Comparison of ENCODE assay signal across 9 cellular contexts in genomic region chr1:160951443-160952128, GRCh38. TPM values are rescaled to one million over a fixed set of nuclear protein-coding genes. Genes with fewer than 3 reads are reported as not detected.
DNase-seq lines count a peak whose midpoint lies in the region; ATAC-seq and TF ChIP-seq lines count a peak whose summit lies in the region.
"Had no signal": no experiment of that assay in that cellular context is flagged by ENCODE, and none has a peak within 500 bp of the region (broad histone marks: within the 10 kb centered on the region; RNA-seq: fewer than 3 reads in every experiment).

No MANE protein-coding gene starts in this region.

- no peaks in the 10 kb centered on the region for H3K27me3 ChIP-seq in endodermal cell (ENCODE audit: control insufficient read depth, insufficient read depth, low read length, poor library complexity, severe bottlenecking)

- H3K9me3 Mint-ChIP-seq in activated CD8-positive, alpha-beta T cell treated with anti-CD3 and anti-CD28 coated beads, Interleukin-2, amount 10 ng/mL, durations not matched to agents 7 days and 5 days (ENCODE audit: insufficient read depth) = no peaks in the 10 kb centered on the region
- no peaks in the 10 kb centered on the region for H3K9me3 Mint-ChIP-seq in endodermal cell
- H3K9me3 Mint-ChIP-seq: IgD-negative memory B cell had no signal

- no peaks in the 10 kb centered on the region for H3K27me3 Mint-ChIP-seq in activated CD8-positive, alpha-beta T cell treated with anti-CD3 and anti-CD28 coated beads, Interleukin-2, amount 10 ng/mL, durations not matched to agents 7 days and 5 days (ENCODE audit: low read depth)
- no peaks in the 10 kb centered on the region for H3K27me3 Mint-ChIP-seq in endodermal cell (ENCODE audit: insufficient read depth)

- no peaks in the 10 kb centered on the region for H3K9me3 ChIP-seq in endodermal cell (ENCODE audit: control insufficient read depth, low read length)

- no peaks in the 10 kb centered on the region for H3K36me3 Mint-ChIP-seq in activated CD8-positive, alpha-beta T cell treated with anti-CD3 and anti-CD28 coated beads, Interleukin-2, amount 10 ng/mL, durations not matched to agents 7 days and 5 days (ENCODE audit: low read depth)
- H3K36me3 Mint-ChIP-seq in endodermal cell (ENCODE audit: low read depth) = peaks cover 18% of the 10 kb centered on the region
- H3K36me3 Mint-ChIP-seq: IgD-negative memory B cell had no signal

- H3K27ac ChIP-seq in C4-2B (no peak overlapping the region), endodermal cell (ENCODE audit: low read depth, low read length) (no peak overlapping the region)

- no peaks in the 10 kb centered on the region for H3K36me3 ChIP-seq in endodermal cell (ENCODE audit: control insufficient read depth, insufficient read depth, low read length)

- peak overlapping the region; percentile 75 for H3K4me3 ChIP-seq in endodermal cell (ENCODE audit: low read length)

- no peak overlapping the region for H3K4me3 Mint-ChIP-seq in activated CD8-positive, alpha-beta T cell treated with anti-CD3 and anti-CD28 coated beads, Interleukin-2, amount 10 ng/mL, durations not matched to agents 7 days and 5 days
- peak overlapping the region; percentile 62 for H3K4me3 Mint-ChIP-seq in endodermal cell
- H3K4me3 Mint-ChIP-seq: IgD-negative memory B cell had no signal

- peak; percentile 88 for ATAC-seq in activated CD8-positive, alpha-beta T cell treated with anti-CD3 and anti-CD28 coated beads, Interleukin-2, amount 10 ng/mL, durations not matched to agents 7 days and 5 days
- ATAC-seq in GM21381 (IDR thresholded peaks at IDR 0.05; ENCODE audit: unreplicated experiment) = no peak

- peaks cover 22% of the 10 kb centered on the region for H3K4me1 Mint-ChIP-seq in activated CD8-positive, alpha-beta T cell treated with anti-CD3 and anti-CD28 coated beads, Interleukin-2, amount 10 ng/mL, durations not matched to agents 7 days and 5 days (ENCODE audit: low read depth)
- peaks cover 52% of the 10 kb centered on the region for H3K4me1 Mint-ChIP-seq in endodermal cell

- DNase-seq in GM20000 (ENCODE audit: low spot score) (peak; percentile 81), NCI-H526 treated with DMSO at 0.1 percent for 48 hours (lab: John Stamatoyannopoulos, UW) (peak; percentile 63), endodermal cell (peak; percentile 91), mucosa of gallbladder (ENCODE audit: low spot score) (peak; percentile 78)
- DNase-seq in activated CD8-positive, alpha-beta T cell treated with anti-CD3 and anti-CD28 coated beads, Interleukin-2, amount 10 ng/mL, durations not matched to agents 7 days and 5 days = peak; percentile 87
- peak; percentile 42 for DNase-seq in stimulated activated CD8-positive, alpha-beta memory T cell treated with anti-CD3 and anti-CD28 coated beads, Interleukin-7, amount 100 ng/mL, for 24 hours (ENCODE audit: low read depth)

- TF ChIP-seq CTCF in C4-2B (conservative IDR thresholded peaks at IDR 0.05) (peak; percentile 87), GM20000 (IDR thresholded peaks at IDR 0.05; ENCODE audit: extremely low read depth, missing control alignments) (peak; percentile 80), endodermal cell (conservative IDR thresholded peaks at IDR 0.05) (peak; percentile 93)

- CTCF ChIA-PET in activated CD8-positive, alpha-beta T cell treated with anti-CD3 and anti-CD28 coated beads, Interleukin-2, amount 10 ng/mL, durations not matched to agents 7 days and 5 days (lab: Charles Lee) = interaction anchor here (0.7 to 6.5 kb wide), 71 partner anchors 8 to 334 kb away, joined by 3 to 323 read pairs (median 5); partner anchors contain the start of genes CD244, ITLN1, KLHDC9 and LY9

- H3K27ac Mint-ChIP-seq in activated CD8-positive, alpha-beta T cell treated with anti-CD3 and anti-CD28 coated beads, Interleukin-2, amount 10 ng/mL, durations not matched to agents 7 days and 5 days = no peak overlapping the region
- H3K27ac Mint-ChIP-seq in endodermal cell = peak overlapping the region; percentile 86

- WGBS in endodermal cell (ENCODE audit: insufficient coverage in 1 of 2, insufficient read length in 1 of 2), 2 experiments = 58 to 63% methylated on average over 5 to 8 of the region's 8 CpGs

- H3K9ac ChIP-seq in endodermal cell (ENCODE audit: extremely low read depth, low read length, poor library complexity, severe bottlenecking) = no peak overlapping the region

- peaks cover 5% of the 10 kb centered on the region for H3K4me1 ChIP-seq in endodermal cell (ENCODE audit: control insufficient read depth, insufficient read depth, low read length)

- POLR2A ChIA-PET in activated CD8-positive, alpha-beta T cell treated with anti-CD3 and anti-CD28 coated beads, Interleukin-2, amount 10 ng/mL, durations not matched to agents 7 days and 5 days (lab: Charles Lee) = interaction anchor here (0.6 to 2.3 kb wide), 5 partner anchors 21 to 226 kb away, joined by 3 to 8 read pairs (median 3); partner anchors contain the start of gene UFC1

RNA-seq across cellular contexts. Expression of gene ITLN2, which starts 3.0 kb away (rescaled TPM):
- total RNA-seq in activated CD8-positive, alpha-beta T cell treated with anti-CD3 and anti-CD28 coated beads, Interleukin-2, amount 10 ng/mL, durations not matched to agents 7 days and 5 days = not detected
- 10 to 100 TPM; 20.3 to 29.7 TPM for total RNA-seq in endodermal cell
- 10.5 TPM for polyA plus RNA-seq in endodermal cell (2013, experiment 1 of 2)
- 7.9 TPM for polyA plus RNA-seq in endodermal cell (2013, experiment 2 of 2)
- not detected for total RNA-seq in mucosa of gallbladder
- polyA plus RNA-seq: IgD-negative memory B cell had no signal

Comparison
In these comparisons a context has a peak if more than half of its experiments do, and no peak if none do; other contexts are left out.
1. RNA of gene ITLN2, which starts 3.0 kb away (total RNA-seq): 20.3 to 29.7 TPM in endodermal cell; not detected in activated CD8-positive, alpha-beta T cell treated with anti-CD3 and anti-CD28 coated beads, Interleukin-2, amount 10 ng/mL, durations not matched to agents 7 days and 5 days and not detected in mucosa of gallbladder (single experiment); every median in the first group is over 10 times any median in the second.
2. Peak in every context shown above with its lines, with median percentiles within 50 percentile points of each other: CTCF ChIP-seq and DNase-seq.